ENCODE assay signal across 1 cellular context in the genomic region with DNA sequence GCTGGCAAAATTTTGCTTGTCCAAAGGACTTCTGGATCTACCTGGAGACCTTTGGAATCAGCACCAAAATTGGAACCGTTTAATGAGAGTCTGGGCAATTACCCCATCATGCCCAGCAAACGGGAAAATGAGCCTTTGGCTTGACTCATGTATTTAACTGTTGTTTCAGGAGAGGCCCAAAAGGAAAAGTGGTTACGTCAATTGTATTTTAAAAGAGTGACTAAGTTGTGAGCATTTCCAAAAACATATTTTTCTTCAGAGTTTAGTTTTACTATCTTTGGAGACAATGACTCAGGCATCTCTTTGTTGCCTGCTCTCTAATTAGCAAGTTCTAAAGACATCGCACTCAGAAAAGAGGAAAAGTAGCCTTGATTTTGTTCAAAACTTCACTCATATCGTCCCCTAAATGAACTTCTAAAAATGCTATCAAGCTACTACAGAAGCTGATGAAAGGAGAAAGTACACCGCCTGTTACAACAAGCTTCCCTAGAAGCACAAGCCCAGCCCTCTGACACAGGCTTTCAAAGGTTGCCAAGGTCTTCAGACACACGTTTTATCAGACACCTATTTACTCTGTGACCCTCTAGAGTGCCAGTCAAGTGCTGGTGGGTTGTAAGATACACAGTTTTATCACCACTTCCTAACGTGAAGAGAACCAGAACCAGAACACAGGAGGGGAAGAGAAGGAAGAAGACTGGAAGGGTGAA.
TF ChIP-seq lines count a peak whose summit lies in the region.

No MANE protein-coding gene starts in this region.

TF ChIP-seq in WTC11, 78 proteins besides CTCF, POLR2A, EP300 and RAD21 (continued from another document):
- TF ChIP-seq AFF4 (CRISPR knock-in tag; IDR thresholded peaks at IDR 0.05; ENCODE audit: borderline replicate concordance) (no peak), TP53 (CRISPR knock-in tag; IDR thresholded peaks at IDR 0.05) (no peak), FOXK1 (CRISPR knock-in tag; IDR thresholded peaks at IDR 0.05) (no peak), ZNF425 (CRISPR knock-in tag; conservative IDR thresholded peaks at IDR 0.05) (no peak), E2F5 (CRISPR knock-in tag; IDR thresholded peaks at IDR 0.05) (no peak), SMAD4 (CRISPR knock-in tag; IDR thresholded peaks at IDR 0.05) (no peak), ZNF512 (CRISPR knock-in tag; IDR thresholded peaks at IDR 0.05; ENCODE audit: borderline replicate concordance) (no peak), ZNF423 (CRISPR knock-in tag; IDR thresholded peaks at IDR 0.05) (no peak)
- TF ChIP-seq, protein P1, sequence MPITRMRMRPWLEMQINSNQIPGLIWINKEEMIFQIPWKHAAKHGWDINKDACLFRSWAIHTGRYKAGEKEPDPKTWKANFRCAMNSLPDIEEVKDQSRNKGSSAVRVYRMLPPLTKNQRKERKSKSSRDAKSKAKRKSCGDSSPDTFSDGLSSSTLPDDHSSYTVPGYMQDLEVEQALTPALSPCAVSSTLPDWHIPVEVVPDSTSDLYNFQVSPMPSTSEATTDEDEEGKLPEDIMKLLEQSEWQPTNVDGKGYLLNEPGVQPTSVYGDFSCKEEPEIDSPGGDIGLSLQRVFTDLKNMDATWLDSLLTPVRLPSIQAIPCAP (CRISPR knock-in tag; IDR thresholded peaks at IDR 0.05) = no peak
